ENCODE assay signal across 16 cellular contexts in genomic region chr7:149811221-149811620, GRCh38. TPM values are rescaled to one million over a fixed set of nuclear protein-coding genes. Genes with fewer than 3 reads are reported as not detected.
DNase-seq lines count a peak whose midpoint lies in the region; ATAC-seq, FAIRE-seq and TF ChIP-seq lines count a peak whose summit lies in the region.
"Had no signal": no experiment of that assay in that cellular context is flagged by ENCODE, and none has a peak within 500 bp of the region (broad histone marks: within the 10 kb centered on the region; RNA-seq: fewer than 3 reads in every experiment).

No MANE protein-coding gene starts in this region.

- no peaks in the 10 kb centered on the region for H3K36me3 ChIP-seq in astrocyte (ENCODE audit: insufficient read depth, low read length)
- H3K36me3 ChIP-seq: thyroid gland had no signal

- H4K20me1 ChIP-seq in astrocyte (ENCODE audit: insufficient read depth, low read length): no peaks in the 10 kb centered on the region

- H3K27ac ChIP-seq in astrocyte (ENCODE audit: low read depth, low read length): no peak overlapping the region
- H3K27ac ChIP-seq: thyroid gland had no signal

- H3K79me2 ChIP-seq in astrocyte (ENCODE audit: insufficient read depth, low read length): no peaks in the 10 kb centered on the region

- H3K36me3 Mint-ChIP-seq in astrocyte (ENCODE audit: low read depth, unreplicated experiment): no peaks in the 10 kb centered on the region
- no peaks in the 10 kb centered on the region for H3K36me3 Mint-ChIP-seq in mesothelial cell of epicardium
- H3K36me3 Mint-ChIP-seq: naive thymus-derived CD4-positive, alpha-beta T cell had no signal

- peaks cover 7% of the 10 kb centered on the region for H3K27me3 ChIP-seq in astrocyte (ENCODE audit: insufficient read depth, low read length)
- H3K27me3 ChIP-seq: thyroid gland had no signal

- peak; percentile 16 for TF ChIP-seq CTCF in astrocyte (IDR thresholded peaks at IDR 0.05; ENCODE audit: insufficient read depth, low read depth, low read length)
- TF ChIP-seq CTCF in mesothelial cell of epicardium (IDR thresholded peaks at IDR 0.05; ENCODE audit: unreplicated experiment): peak; percentile 31

- H3K9me3 ChIP-seq in astrocyte (ENCODE audit: insufficient read depth, low read depth, low read length): no peaks in the 10 kb centered on the region
- H3K9me3 ChIP-seq: thyroid gland had no signal

- H3K4me2 ChIP-seq in astrocyte (ENCODE audit: low read length): no peak overlapping the region

- H3K9me3 Mint-ChIP-seq in astrocyte (ENCODE audit: unreplicated experiment): no peaks in the 10 kb centered on the region
- H3K9me3 Mint-ChIP-seq in mesothelial cell of epicardium: no peaks in the 10 kb centered on the region

- no peak overlapping the region for H3K4me3 ChIP-seq in Jurkat, Clone E6-1 (ENCODE audit: low read length)
- no peak overlapping the region for H3K4me3 ChIP-seq in astrocyte (ENCODE audit: insufficient read depth, low read depth, low read length)
- H3K4me3 ChIP-seq: thyroid gland had no signal

- H2AFZ ChIP-seq in astrocyte (ENCODE audit: low read depth, low read length): no peak overlapping the region

- H3K9ac ChIP-seq in astrocyte (ENCODE audit: low read length): no peak overlapping the region

- DNase-seq in DMS53 (lab: John Stamatoyannopoulos, UW): peak; percentile 35
- DNase-seq in DMS53 treated with DMSO at 0.1 percent for 48 hours (lab: John Stamatoyannopoulos, UW; ENCODE audit: unreplicated experiment): no peak
- DNase-seq in Jurkat, Clone E6-1 (ENCODE audit: low read depth, low spot score): peak; percentile 14
- no peak for DNase-seq in astrocyte (ENCODE audit: low read depth)
- DNase-seq in mesothelial cell of epicardium (ENCODE audit: low spot score in 2 of 2, unreplicated experiment in 2 of 2): no peak
- DNase-seq in NCI-H128 (lab: John Stamatoyannopoulos, UW; ENCODE audit: unreplicated experiment): no peak
- DNase-seq: activated CD4-positive, CD25-positive, alpha-beta regulatory T cell; EL; naive thymus-derived CD4-positive, alpha-beta T cell; NCI-H2081; thyroid gland had no signal

- H3K4me1 Mint-ChIP-seq in astrocyte (ENCODE audit: low read depth, unreplicated experiment) (no peaks in the 10 kb centered on the region), mesothelial cell of epicardium (no peaks in the 10 kb centered on the region)

- FAIRE-seq in astrocyte (lab: Jason Lieb, UNC): no peak
- FAIRE-seq: A204.1, HTR-8/SVneo, islet of Langerhans had no signal

- H3K4me3 Mint-ChIP-seq in astrocyte (ENCODE audit: unreplicated experiment): no peak overlapping the region
- H3K4me3 Mint-ChIP-seq in mesothelial cell of epicardium: no peak overlapping the region
- H3K4me3 Mint-ChIP-seq: naive thymus-derived CD4-positive, alpha-beta T cell had no signal

- no peaks in the 10 kb centered on the region for H3K4me1 ChIP-seq in astrocyte (ENCODE audit: insufficient read depth, low read length)

- peaks cover 42% of the 10 kb centered on the region for H3K27me3 Mint-ChIP-seq in astrocyte (ENCODE audit: low read depth, unreplicated experiment)
- H3K27me3 Mint-ChIP-seq in mesothelial cell of epicardium (ENCODE audit: low read depth): peaks cover 14% of the 10 kb centered on the region
- H3K27me3 Mint-ChIP-seq: naive thymus-derived CD4-positive, alpha-beta T cell had no signal

- H3K27ac Mint-ChIP-seq in astrocyte (ENCODE audit: unreplicated experiment): no peak overlapping the region
- H3K27ac Mint-ChIP-seq in mesothelial cell of epicardium: no peak overlapping the region
- H3K27ac Mint-ChIP-seq: naive thymus-derived CD4-positive, alpha-beta T cell had no signal

- ATAC-seq in HG02759 (IDR thresholded peaks at IDR 0.05; ENCODE audit: unreplicated experiment): no peak
- no peak for ATAC-seq in HG02870 (IDR thresholded peaks at IDR 0.05; ENCODE audit: unreplicated experiment)
- ATAC-seq: naive thymus-derived CD4-positive, alpha-beta T cell had no signal

RNA-seq across cellular contexts. Expression of gene ZNF862, which starts 27.0 kb away (rescaled TPM):
- polyA plus RNA-seq in Jurkat, Clone E6-1 (2012; ENCODE audit: insufficient read depth, insufficient read length): 8.1 TPM
- total RNA-seq in astrocyte (11.0 and 13.2 TPM in 2 replicates), mesothelial cell of epicardium (27.4 to 31.6 TPM (median 27.7 TPM) in 3 replicates)

RNA-seq across cellular contexts. Expression of gene ZNF467, which starts 37.8 kb away (rescaled TPM):
- 5.1 TPM for polyA plus RNA-seq in Jurkat, Clone E6-1 (2012; ENCODE audit: insufficient read depth, insufficient read length)
- total RNA-seq in astrocyte (16.5 and 16.6 TPM in 2 replicates), mesothelial cell of epicardium (35.3 to 38.9 TPM (median 38.0 TPM) in 3 replicates)

Comparison
In these comparisons a context has a peak if more than half of its experiments do, and no peak if none do; other contexts are left out.
1. DNase-seq: peak in DMS53 (single experiment) and Jurkat, Clone E6-1 (single experiment); none in DMS53 treated with DMSO at 0.1 percent for 48 hours (single experiment), astrocyte (single experiment), mesothelial cell of epicardium (0 of 2) and NCI-H128 (single experiment).